In the genomic region with DNA sequence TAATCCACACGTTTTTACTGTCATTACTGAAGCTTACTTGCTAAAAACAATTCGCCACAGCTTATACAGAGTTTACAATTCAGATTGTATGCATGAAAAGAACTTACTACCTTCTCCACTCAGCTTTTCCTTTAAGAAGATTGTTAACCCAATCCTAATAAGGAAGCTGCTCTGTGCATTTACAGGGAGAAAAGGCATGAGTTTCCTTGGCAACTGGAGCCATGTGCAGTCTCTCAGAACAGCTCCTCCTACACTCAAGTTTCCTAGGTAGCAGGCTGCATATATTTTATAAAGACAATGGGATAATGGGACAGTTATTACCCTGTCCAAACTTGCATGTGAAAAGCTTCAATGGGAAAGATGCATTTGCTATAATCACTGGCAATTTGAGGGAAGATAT, we compare ENCODE assay signal across 14 cellular contexts.
DNase-seq lines count a peak whose midpoint lies in the region; ATAC-seq and TF ChIP-seq lines count a peak whose summit lies in the region.
"Had no signal": no experiment of that assay in that cellular context is flagged by ENCODE, and none has a peak within 500 bp of the region (broad histone marks: within the 10 kb centered on the region; RNA-seq: fewer than 3 reads in every experiment).

No MANE protein-coding gene starts in this region.

- no peaks in the 10 kb centered on the region for H3K36me3 Mint-ChIP-seq in endodermal cell (ENCODE audit: low read depth)
- H3K36me3 Mint-ChIP-seq in Calu3 (ENCODE audit: insufficient read depth, unreplicated experiment) = no peaks in the 10 kb centered on the region
- H3K36me3 Mint-ChIP-seq: CD14-positive monocyte had no signal

- H3K27ac ChIP-seq in endodermal cell (ENCODE audit: low read depth, low read length) = no peak overlapping the region
- no peak overlapping the region for H3K27ac ChIP-seq in lower lobe of right lung
- H3K27ac ChIP-seq: ascending aorta, VCaP had no signal

- no peak for ATAC-seq in HG03196 (IDR thresholded peaks at IDR 0.05; ENCODE audit: unreplicated experiment)
- no peak for ATAC-seq in lower lobe of right lung
- ATAC-seq: right cardiac atrium had no signal

- no peak overlapping the region for H3K4me3 Mint-ChIP-seq in endodermal cell
- no peak overlapping the region for H3K4me3 Mint-ChIP-seq in Calu3 (ENCODE audit: low read depth, unreplicated experiment)
- H3K4me3 Mint-ChIP-seq: CD14-positive monocyte had no signal

- CTCF ChIA-PET in Calu3 (lab: Charles Lee) = no interaction called here

- TF ChIP-seq CTCF in endodermal cell (conservative IDR thresholded peaks at IDR 0.05) = no peak
- TF ChIP-seq CTCF in Calu3 (IDR thresholded peaks at IDR 0.05; ENCODE audit: unreplicated experiment) = no peak
- no peak for TF ChIP-seq CTCF in lower lobe of right lung (IDR thresholded peaks at IDR 0.05)

- H3K36me3 ChIP-seq in adipocyte (ENCODE audit: control insufficient read depth, insufficient read depth, low read length, severe bottlenecking) = no peaks in the 10 kb centered on the region
- no peaks in the 10 kb centered on the region for H3K36me3 ChIP-seq in endodermal cell (ENCODE audit: control insufficient read depth, insufficient read depth, low read length)
- H3K36me3 ChIP-seq in lower lobe of right lung = no peaks in the 10 kb centered on the region
- H3K36me3 ChIP-seq: ascending aorta had no signal

- peaks cover 11% of the 10 kb centered on the region for H3K4me1 Mint-ChIP-seq in endodermal cell
- H3K4me1 Mint-ChIP-seq in Calu3 (ENCODE audit: low read depth, unreplicated experiment) = no peaks in the 10 kb centered on the region
- H3K4me1 Mint-ChIP-seq: CD14-positive monocyte had no signal

- no TSS peak for BruUV-seq in Calu3 (replicated peaks; lab: Mats Ljungman, UMichigan)

- intact Hi-C loops in Calu3 (cut with micrococcal nuclease; ENCODE audit: unreplicated experiment) = no loop called here
- intact Hi-C loops in lower lobe of right lung (cut with DNase I) = no loop called here

- 25% methylated on average over 2 of the region's 2 CpGs; no CpG with 5 or more reads in 1 of the 2 experiments for WGBS in endodermal cell (ENCODE audit: insufficient coverage in 1 of 2, insufficient read length in 1 of 2), 2 experiments

- no peaks in the 10 kb centered on the region for H3K4me1 ChIP-seq in adipocyte (ENCODE audit: control insufficient read depth, insufficient read depth, low read length)
- no peaks in the 10 kb centered on the region for H3K4me1 ChIP-seq in endodermal cell (ENCODE audit: control insufficient read depth, insufficient read depth, low read length)
- no peaks in the 10 kb centered on the region for H3K4me1 ChIP-seq in lower lobe of right lung
- H3K4me1 ChIP-seq: ascending aorta had no signal

- H3K9me3 ChIP-seq in adipocyte (ENCODE audit: control insufficient read depth, low read length) (no peaks in the 10 kb centered on the region), endodermal cell (ENCODE audit: control insufficient read depth, low read length) (no peaks in the 10 kb centered on the region), lower lobe of right lung (no peaks in the 10 kb centered on the region)
- H3K9me3 ChIP-seq: ascending aorta had no signal

- H3K4me3 ChIP-seq in adipocyte (ENCODE audit: low read length) = no peak overlapping the region
- no peak overlapping the region for H3K4me3 ChIP-seq in endodermal cell (ENCODE audit: low read length)
- no peak overlapping the region for H3K4me3 ChIP-seq in lower lobe of right lung
- H3K4me3 ChIP-seq: ascending aorta had no signal

- H3K27me3 ChIP-seq in adipocyte (replicated peaks; ENCODE audit: control insufficient read depth, insufficient read depth, low read length) (no peaks in the 10 kb centered on the region), endodermal cell (ENCODE audit: control insufficient read depth, insufficient read depth, low read length, poor library complexity, severe bottlenecking) (no peaks in the 10 kb centered on the region), lower lobe of right lung (ENCODE audit: low read depth) (no peaks in the 10 kb centered on the region)
- H3K27me3 ChIP-seq: ascending aorta had no signal

- H3K9ac ChIP-seq in adipocyte (ENCODE audit: low read length) = no peak overlapping the region
- no peak overlapping the region for H3K9ac ChIP-seq in endodermal cell (ENCODE audit: extremely low read depth, low read length, poor library complexity, severe bottlenecking)

- no peaks in the 10 kb centered on the region for H3K27me3 Mint-ChIP-seq in endodermal cell (ENCODE audit: insufficient read depth)
- no peaks in the 10 kb centered on the region for H3K27me3 Mint-ChIP-seq in Calu3 (ENCODE audit: unreplicated experiment)

- H3K9me3 Mint-ChIP-seq in endodermal cell (no peaks in the 10 kb centered on the region), Calu3 (ENCODE audit: low read depth, unreplicated experiment) (peaks cover 3% of the 10 kb centered on the region)

- DNase-seq in EH (ENCODE audit: low read depth) = peak; percentile 45
- peak; percentile 83 for DNase-seq in NCI-H1105 (lab: John Stamatoyannopoulos, UW)
- peak; percentile 15 for DNase-seq in adipocyte (ENCODE audit: low read depth)
- DNase-seq in left kidney (ENCODE audit: low read depth, low spot score) = peak; percentile 93
- no peak for DNase-seq in endodermal cell
- no peak for DNase-seq in Calu3
- DNase-seq in lower lobe of right lung = no peak
- DNase-seq: midbrain, NCI-H510A, right cardiac atrium had no signal

- H3K27ac Mint-ChIP-seq in endodermal cell (no peak overlapping the region), Calu3 (ENCODE audit: unreplicated experiment) (no peak overlapping the region)

Comparison
In these comparisons a context has a peak if more than half of its experiments do, and no peak if none do; other contexts are left out.
1. DNase-seq: peak in EH (single experiment), NCI-H1105 (single experiment), adipocyte (single experiment) and left kidney (single experiment); none in endodermal cell (single experiment), Calu3 (single experiment) and lower lobe of right lung (single experiment).